Comparison of ENCODE assay signal across 18 cellular contexts in the genomic region with DNA sequence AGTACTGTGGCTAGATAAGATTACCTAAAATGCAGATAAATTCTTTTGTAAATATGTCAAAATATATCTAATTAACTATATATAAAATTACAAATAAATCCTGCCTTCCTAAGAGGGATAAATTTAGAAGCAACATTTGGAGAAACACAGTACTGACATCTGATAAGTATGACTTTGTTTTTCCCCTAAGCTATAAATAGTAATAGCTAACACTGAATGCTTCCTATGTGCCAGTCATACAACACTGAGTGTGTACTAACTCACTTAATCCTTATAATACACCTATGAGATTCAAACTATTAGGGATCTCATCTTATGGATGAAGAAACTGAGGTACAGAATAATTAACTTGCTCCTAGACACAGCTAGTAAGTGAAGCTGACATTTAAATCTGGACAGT.
DNase-seq lines count a peak whose midpoint lies in the region; ATAC-seq and TF ChIP-seq lines count a peak whose summit lies in the region.
"Had no signal": no experiment of that assay in that cellular context is flagged by ENCODE, and none has a peak within 500 bp of the region (broad histone marks: within the 10 kb centered on the region; RNA-seq: fewer than 3 reads in every experiment).

No MANE protein-coding gene starts in this region.

- DNase-seq in Right ventricle myocardium superior (no peak), cardiac septum (ENCODE audit: low spot score) (no peak), heart right ventricle (no peak), psoas muscle (no peak), NCI-H2196 (lab: John Stamatoyannopoulos, UW; ENCODE audit: unreplicated experiment) (no peak), MV-4-11 (lab: John Stamatoyannopoulos, UW) (no peak)
- no peak for DNase-seq in stimulated activated CD8-positive, alpha-beta memory T cell treated with anti-CD3 and anti-CD28 coated beads, Interleukin-4, amount 100 ng/mL, for 48 hours
- DNase-seq: CD4-positive, CD25-positive, alpha-beta regulatory T cell; CD8-positive, alpha-beta memory T cell; COR-L47; DMS 273 treated with DMSO at 0.1 percent for 48 hours; DMS53; DND-41; EL; H9 had no signal

- H3K27me3 ChIP-seq in heart right ventricle: no peaks in the 10 kb centered on the region
- no peaks in the 10 kb centered on the region for H3K27me3 ChIP-seq in psoas muscle (ENCODE audit: insufficient read depth in 3 of 3, low read length in 2 of 3)
- H3K27me3 ChIP-seq: BLaER1 treated with 17β-estradiol and CSF1 and Interleukin-3, amounts not matched to agents 10 nM and 100 nM had no signal

- H3K4me3 ChIP-seq in heart right ventricle (no peak overlapping the region), psoas muscle (peak overlapping the region; percentile 17)
- H3K4me3 ChIP-seq: BLaER1 treated with 17β-estradiol and CSF1 and Interleukin-3, amounts not matched to agents 10 nM and 100 nM; GM12878 had no signal

- H3K9me3 ChIP-seq in heart right ventricle (no peaks in the 10 kb centered on the region), psoas muscle (no peaks in the 10 kb centered on the region)

- H3K4me1 ChIP-seq in heart right ventricle (peaks cover 0 to 22% (median 4%) of the 10 kb centered on the region in 9 donors), psoas muscle (peaks cover 28% of the 10 kb centered on the region)
- H3K4me1 ChIP-seq: BLaER1 treated with 17β-estradiol and CSF1 and Interleukin-3, amounts not matched to agents 10 nM and 100 nM had no signal

- intact Hi-C loops in Right ventricle myocardium superior (cut with DNase I): no loop called here
- intact Hi-C loops in cardiac septum (cut with DNase I): no loop called here
- intact Hi-C loops in heart right ventricle (cut with DNase I): no loop called here
- intact Hi-C loops in psoas muscle (cut with DNase I): no loop called here

- H3K27ac ChIP-seq in heart right ventricle (peak overlapping the region in 1 of 10 donors; percentile 7), psoas muscle (peak overlapping the region; percentile 80)
- H3K27ac ChIP-seq: BLaER1 treated with 17β-estradiol and CSF1 and Interleukin-3, amounts not matched to agents 10 nM and 100 nM had no signal

- ATAC-seq in Right ventricle myocardium superior (ENCODE audit: poor library complexity) (peak; percentile 86), heart right ventricle (peak in 7 of 8 donors; percentile 60 to 93 (median 84)), psoas muscle (peak; percentile 89 to 97 (median 94))
- ATAC-seq: GM12878, HepG2 had no signal

- H3K36me3 ChIP-seq in heart right ventricle: no peaks in the 10 kb centered on the region
- no peaks in the 10 kb centered on the region for H3K36me3 ChIP-seq in psoas muscle (ENCODE audit: insufficient read depth in 1 of 2, low read depth in 1 of 2)
- H3K36me3 ChIP-seq: BLaER1 treated with 17β-estradiol and CSF1 and Interleukin-3, amounts not matched to agents 10 nM and 100 nM had no signal

- no peak for TF ChIP-seq CTCF in heart right ventricle (IDR thresholded peaks at IDR 0.05)
- no peak for TF ChIP-seq CTCF in psoas muscle (IDR thresholded peaks at IDR 0.05)
